In genomic region chr5:31984691-31985090, GRCh38 we compare ENCODE assay signal across 34 cellular contexts.
"Had no signal": no experiment of that assay in that cellular context is flagged by ENCODE, and none has a peak within 500 bp of the region (broad histone marks: within the 10 kb centered on the region; RNA-seq: fewer than 3 reads in every experiment).

No MANE protein-coding gene starts in this region.

- H3K9me3 Mint-ChIP-seq: activated CD4-positive, alpha-beta T cell treated with anti-CD3 and anti-CD28 coated beads, Interleukin-2, amount 10 ng/mL, durations not matched to agents 24 days and 14 days; activated T-helper 1 cell treated with anti-CD3 and anti-CD28 coated beads, Interleukin-12 subunit alpha, Interleukin-12 subunit beta, Interleukin-2, Interleukin-4 antibody, amounts not matched to agents 30 ng/mL and 10 ng/mL and 1 ng/mL, durations not matched to agents 14 hours and 24 hours and 36 hours; activated T-helper 2 cell treated with anti-CD3 and anti-CD28 coated beads, Interferon-gamma antibody, Interleukin-2, Interleukin-4, amounts not matched to agents 10 μg/mL and 5 μg/mL and 100 μg/mL, durations not matched to agents 14 hours and 24 hours and 36 hours; central memory CD8-positive, alpha-beta T cell; T-helper 2 cell treated with Interferon-gamma antibody and Interleukin-4, amounts not matched to agents 5 μg/mL and 100 μg/mL, for 36 hours had no signal

- ATAC-seq: activated CD4-positive, alpha-beta T cell treated with anti-CD3 and anti-CD28 coated beads for 36 hours; activated CD8-positive, alpha-beta memory T cell treated with anti-CD3 and anti-CD28 coated beads, Interleukin-2, amount 10 ng/mL, durations not matched to agents 7 days and 5 days; activated CD8-positive, alpha-beta T cell treated with anti-CD3 and anti-CD28 coated beads, Interleukin-2, amount 10 ng/mL, durations not matched to agents 7 days and 5 days; activated naive CD8-positive, alpha-beta T cell treated with anti-CD3 and anti-CD28 coated beads, Interleukin-2, amount 50 U/mL, for 24 hours; effector memory CD8-positive, alpha-beta T cell; gastrocnemius medialis; T-helper 17 cell had no signal

- H3K4me1 ChIP-seq: adrenal gland, ascending aorta had no signal

- H3K4me1 Mint-ChIP-seq: activated CD4-positive, alpha-beta T cell treated with anti-CD3 and anti-CD28 coated beads for 36 hours; activated CD4-positive, alpha-beta T cell treated with anti-CD3 and anti-CD28 coated beads, Interleukin-2, amount 10 ng/mL, durations not matched to agents 24 days and 14 days; activated CD8-positive, alpha-beta memory T cell treated with anti-CD3 and anti-CD28 coated beads, Interleukin-2, amount 10 ng/mL, durations not matched to agents 7 days and 5 days; activated naive CD4-positive, alpha-beta T cell treated with anti-CD3 and anti-CD28 coated beads, Interleukin-2, amount 50 U/mL, for 24 hours; activated naive CD8-positive, alpha-beta T cell treated with anti-CD3 and anti-CD28 coated beads for 36 hours; activated naive CD8-positive, alpha-beta T cell treated with anti-CD3 and anti-CD28 coated beads, Interleukin-2, amount 50 U/mL, for 24 hours; central memory CD8-positive, alpha-beta T cell had no signal

- H3K36me3 ChIP-seq: adrenal gland, gastrocnemius medialis had no signal

- DNase-seq: activated CD4-positive, alpha-beta memory T cell treated with anti-CD3 and anti-CD28 coated beads for 36 hours; activated CD4-positive, alpha-beta T cell treated with anti-CD3 and anti-CD28 coated beads for 36 hours; activated CD4-positive, alpha-beta T cell treated with anti-CD3 and anti-CD28 coated beads, Interleukin-2, amount 10 ng/mL, durations not matched to agents 24 days and 14 days; activated CD4-positive, CD25-positive, alpha-beta regulatory T cell; activated CD4-positive, CD25-positive, alpha-beta regulatory T cell treated with anti-CD3 and anti-CD28 coated beads, Interleukin-2, amount 50 U/mL, for 72 hours; activated CD8-positive, alpha-beta memory T cell treated with anti-CD3 and anti-CD28 coated beads, Interleukin-2, amount 10 ng/mL, durations not matched to agents 7 days and 5 days; activated CD8-positive, alpha-beta memory T cell treated with anti-CD3 and anti-CD28 coated beads, Interleukin-2, amount 50 U/mL, for 4 hours; activated CD8-positive, alpha-beta T cell treated with anti-CD3 and anti-CD28 coated beads, Interleukin-2, amount 10 ng/mL, durations not matched to agents 7 days and 5 days; activated effector memory CD4-positive, alpha-beta T cell treated with anti-CD3 and anti-CD28 coated beads, Interleukin-2, amount 50 U/mL, for 16 hours; activated naive CD4-positive, alpha-beta T cell treated with anti-CD3 and anti-CD28 coated beads for 36 hours; activated naive CD8-positive, alpha-beta T cell treated with anti-CD3 and anti-CD28 coated beads for 36 hours; activated naive CD8-positive, alpha-beta T cell treated with anti-CD3 and anti-CD28 coated beads, Interleukin-2, amount 50 U/mL, for 24 hours; activated T-cell treated with anti-CD3 and anti-CD28 coated beads, Interleukin-2, amount 50 U/mL, for 1 hour; activated T-cell treated with anti-CD3 and anti-CD28 coated beads, Interleukin-2, amount 50 U/mL, for 48 hours; adrenal gland; cortex of kidney; dermis blood vessel endothelial cell; effector CD4-positive, alpha-beta T cell; effector memory CD8-positive, alpha-beta T cell; gastrocnemius medialis; glutamatergic neuron; heart left ventricle; T-helper 1 cell; T-helper 17 cell; T1000; WERI-Rb-1 had no signal

- H3K4me3 ChIP-seq: adrenal gland, ascending aorta, gastrocnemius medialis, heart left ventricle had no signal

- H3K9me3 ChIP-seq: adrenal gland, ascending aorta, gastrocnemius medialis, heart left ventricle had no signal

- H3K27ac Mint-ChIP-seq: activated CD4-positive, alpha-beta memory T cell treated with anti-CD3 and anti-CD28 coated beads for 36 hours; activated CD4-positive, alpha-beta T cell treated with anti-CD3 and anti-CD28 coated beads for 36 hours; activated CD4-positive, alpha-beta T cell treated with anti-CD3 and anti-CD28 coated beads, Interleukin-2, amount 10 ng/mL, durations not matched to agents 24 days and 14 days; activated CD8-positive, alpha-beta memory T cell treated with anti-CD3 and anti-CD28 coated beads, Interleukin-2, amount 10 ng/mL, durations not matched to agents 7 days and 5 days; activated CD8-positive, alpha-beta T cell treated with anti-CD3 and anti-CD28 coated beads, Interleukin-2, amount 10 ng/mL, durations not matched to agents 7 days and 5 days; activated naive CD4-positive, alpha-beta T cell treated with anti-CD3 and anti-CD28 coated beads for 36 hours; activated naive CD4-positive, alpha-beta T cell treated with anti-CD3 and anti-CD28 coated beads, Interleukin-2, amount 50 U/mL, for 24 hours; activated naive CD8-positive, alpha-beta T cell treated with anti-CD3 and anti-CD28 coated beads for 36 hours; activated naive CD8-positive, alpha-beta T cell treated with anti-CD3 and anti-CD28 coated beads, Interleukin-2, amount 50 U/mL, for 24 hours; activated T-helper 1 cell treated with anti-CD3 and anti-CD28 coated beads, Interleukin-12 subunit alpha, Interleukin-12 subunit beta, Interleukin-2, Interleukin-4 antibody, amounts not matched to agents 30 ng/mL and 10 ng/mL and 1 ng/mL, durations not matched to agents 14 hours and 24 hours and 36 hours; activated T-helper 2 cell treated with anti-CD3 and anti-CD28 coated beads, Interferon-gamma antibody, Interleukin-2, Interleukin-4, amounts not matched to agents 10 μg/mL and 5 μg/mL and 100 μg/mL, durations not matched to agents 14 hours and 24 hours and 36 hours; brain; effector memory CD8-positive, alpha-beta T cell; T-helper 17 cell; T-helper 2 cell treated with Interferon-gamma antibody and Interleukin-4, amounts not matched to agents 5 μg/mL and 100 μg/mL, for 36 hours had no signal

- H3K27me3 Mint-ChIP-seq: activated CD4-positive, alpha-beta T cell treated with anti-CD3 and anti-CD28 coated beads for 36 hours; activated naive CD4-positive, alpha-beta T cell treated with anti-CD3 and anti-CD28 coated beads, Interleukin-2, amount 50 U/mL, for 24 hours; activated naive CD8-positive, alpha-beta T cell treated with anti-CD3 and anti-CD28 coated beads for 36 hours; activated naive CD8-positive, alpha-beta T cell treated with anti-CD3 and anti-CD28 coated beads, Interleukin-2, amount 50 U/mL, for 24 hours; brain had no signal

- H3K27me3 ChIP-seq: adrenal gland, ascending aorta, gastrocnemius medialis, heart left ventricle had no signal

- H3K27ac ChIP-seq: adrenal gland, ascending aorta, epithelial cell of prostate, gastrocnemius medialis, heart left ventricle, WERI-Rb-1 had no signal

- H3K4me3 Mint-ChIP-seq: activated CD4-positive, alpha-beta memory T cell treated with anti-CD3 and anti-CD28 coated beads for 36 hours; activated CD4-positive, alpha-beta T cell treated with anti-CD3 and anti-CD28 coated beads for 36 hours; activated CD4-positive, alpha-beta T cell treated with anti-CD3 and anti-CD28 coated beads, Interleukin-2, amount 10 ng/mL, durations not matched to agents 24 days and 14 days; activated CD8-positive, alpha-beta memory T cell treated with anti-CD3 and anti-CD28 coated beads, Interleukin-2, amount 10 ng/mL, durations not matched to agents 7 days and 5 days; activated CD8-positive, alpha-beta T cell treated with anti-CD3 and anti-CD28 coated beads, Interleukin-2, amount 10 ng/mL, durations not matched to agents 7 days and 5 days; activated naive CD4-positive, alpha-beta T cell treated with anti-CD3 and anti-CD28 coated beads for 36 hours; activated naive CD4-positive, alpha-beta T cell treated with anti-CD3 and anti-CD28 coated beads, Interleukin-2, amount 50 U/mL, for 24 hours; activated naive CD8-positive, alpha-beta T cell treated with anti-CD3 and anti-CD28 coated beads for 36 hours; activated naive CD8-positive, alpha-beta T cell treated with anti-CD3 and anti-CD28 coated beads, Interleukin-2, amount 50 U/mL, for 24 hours; activated T-helper 1 cell treated with anti-CD3 and anti-CD28 coated beads, Interleukin-12 subunit alpha, Interleukin-12 subunit beta, Interleukin-2, Interleukin-4 antibody, amounts not matched to agents 30 ng/mL and 10 ng/mL and 1 ng/mL, durations not matched to agents 14 hours and 24 hours and 36 hours; brain; central memory CD8-positive, alpha-beta T cell; effector memory CD8-positive, alpha-beta T cell; T-helper 17 cell; T-helper 2 cell treated with Interferon-gamma antibody and Interleukin-4, amounts not matched to agents 5 μg/mL and 100 μg/mL, for 36 hours had no signal

- H3K36me3 Mint-ChIP-seq: activated CD4-positive, alpha-beta memory T cell treated with anti-CD3 and anti-CD28 coated beads for 36 hours; activated CD8-positive, alpha-beta memory T cell treated with anti-CD3 and anti-CD28 coated beads, Interleukin-2, amount 10 ng/mL, durations not matched to agents 7 days and 5 days had no signal
